In genomic region chr17:1229891-1230571, GRCh38 we compare ENCODE assay signal across 8 cellular contexts. TPM values are rescaled to one million over a fixed set of nuclear protein-coding genes. Genes with fewer than 3 reads are reported as not detected.
A peak's percentile ranks its signal among the peaks of the same experiment; 100 is the strongest.
DNase-seq lines count a peak whose midpoint lies in the region; ATAC-seq and TF ChIP-seq lines count a peak whose summit lies in the region.

No MANE protein-coding gene starts in this region.

- peaks cover 38% of the 10 kb centered on the region for H3K27me3 Mint-ChIP-seq in activated naive CD4-positive, alpha-beta T cell treated with anti-CD3 and anti-CD28 coated beads, Interleukin-2, amount 50 U/mL, for 24 hours
- peaks cover 49% of the 10 kb centered on the region for H3K27me3 Mint-ChIP-seq in activated T-cell treated with anti-CD3 and anti-CD28 coated beads, Interleukin-2, amount 50 U/mL, for 72 hours (ENCODE audit: low read depth)
- H3K27me3 Mint-ChIP-seq in mesothelial cell of epicardium (ENCODE audit: low read depth) (peaks cover 78% of the 10 kb centered on the region), type B pancreatic cell (peaks cover 74% of the 10 kb centered on the region)

- TF ChIP-seq CTCF in mesothelial cell of epicardium (IDR thresholded peaks at IDR 0.05; ENCODE audit: unreplicated experiment) (no peak), type B pancreatic cell (conservative IDR thresholded peaks at IDR 0.05) (no peak)

- H3K36me3 Mint-ChIP-seq in activated naive CD4-positive, alpha-beta T cell treated with anti-CD3 and anti-CD28 coated beads, Interleukin-2, amount 50 U/mL, for 24 hours: no peaks in the 10 kb centered on the region
- peaks cover 0 to 3% of the 10 kb centered on the region in 2 donors for H3K36me3 Mint-ChIP-seq in activated T-cell treated with anti-CD3 and anti-CD28 coated beads, Interleukin-2, amount 50 U/mL, for 72 hours (ENCODE audit: insufficient read depth in 2 of 2)
- no peaks in the 10 kb centered on the region for H3K36me3 Mint-ChIP-seq in mesothelial cell of epicardium
- no peaks in the 10 kb centered on the region for H3K36me3 Mint-ChIP-seq in type B pancreatic cell

- peak overlapping the region; percentile 84 for H3K27ac Mint-ChIP-seq in activated naive CD4-positive, alpha-beta T cell treated with anti-CD3 and anti-CD28 coated beads, Interleukin-2, amount 50 U/mL, for 24 hours
- peak overlapping the region; percentile 47 for H3K27ac Mint-ChIP-seq in activated T-cell treated with anti-CD3 and anti-CD28 coated beads, Interleukin-2, amount 50 U/mL, for 72 hours
- no peak overlapping the region for H3K27ac Mint-ChIP-seq in mesothelial cell of epicardium
- H3K27ac Mint-ChIP-seq in type B pancreatic cell: no peak overlapping the region

- DNase-seq in activated naive CD4-positive, alpha-beta T cell (lab: John Stamatoyannopoulos, UW): no peak
- DNase-seq in activated T-cell treated with anti-CD3 and anti-CD28 coated beads, Interleukin-2, amount 50 U/mL, for 72 hours: no peak
- DNase-seq in mesothelial cell of epicardium (ENCODE audit: low spot score in 2 of 2, unreplicated experiment in 2 of 2): no peak
- no peak for DNase-seq in type B pancreatic cell (ENCODE audit: extremely low spot score, unreplicated experiment)
- DNase-seq in AG20443 (ENCODE audit: low spot score): no peak
- DNase-seq in NCI-H128 (lab: John Stamatoyannopoulos, UW; ENCODE audit: unreplicated experiment): no peak

- no peaks in the 10 kb centered on the region for H3K9me3 Mint-ChIP-seq in activated naive CD4-positive, alpha-beta T cell treated with anti-CD3 and anti-CD28 coated beads, Interleukin-2, amount 50 U/mL, for 24 hours
- H3K9me3 Mint-ChIP-seq in activated T-cell treated with anti-CD3 and anti-CD28 coated beads, Interleukin-2, amount 50 U/mL, for 72 hours: no peaks in the 10 kb centered on the region
- H3K9me3 Mint-ChIP-seq in mesothelial cell of epicardium: no peaks in the 10 kb centered on the region
- H3K9me3 Mint-ChIP-seq in type B pancreatic cell: no peaks in the 10 kb centered on the region

- H3K4me3 Mint-ChIP-seq in activated naive CD4-positive, alpha-beta T cell treated with anti-CD3 and anti-CD28 coated beads, Interleukin-2, amount 50 U/mL, for 24 hours: peak overlapping the region; percentile 92
- peak overlapping the region; percentile 92 to 93 for H3K4me3 Mint-ChIP-seq in activated T-cell treated with anti-CD3 and anti-CD28 coated beads, Interleukin-2, amount 50 U/mL, for 72 hours
- H3K4me3 Mint-ChIP-seq in mesothelial cell of epicardium: peak overlapping the region; percentile 69
- peak overlapping the region; percentile 85 for H3K4me3 Mint-ChIP-seq in type B pancreatic cell

- no peak for ATAC-seq in activated T-cell treated with anti-CD3 and anti-CD28 coated beads, Interleukin-2, amount 50 U/mL, for 72 hours (replicated peaks in 1 of 2)
- no peak for ATAC-seq in HG03139 (IDR thresholded peaks at IDR 0.05; ENCODE audit: unreplicated experiment)

- H3K4me1 Mint-ChIP-seq in activated naive CD4-positive, alpha-beta T cell treated with anti-CD3 and anti-CD28 coated beads, Interleukin-2, amount 50 U/mL, for 24 hours: peaks cover 16% of the 10 kb centered on the region
- H3K4me1 Mint-ChIP-seq in activated T-cell treated with anti-CD3 and anti-CD28 coated beads, Interleukin-2, amount 50 U/mL, for 72 hours (ENCODE audit: low read depth): peaks cover 12% of the 10 kb centered on the region
- H3K4me1 Mint-ChIP-seq in mesothelial cell of epicardium (peaks cover 10% of the 10 kb centered on the region), type B pancreatic cell (ENCODE audit: unreplicated experiment) (no peaks in the 10 kb centered on the region)

RNA-seq across cellular contexts. Expression of gene BHLHA9, which starts 40.2 kb away (rescaled TPM):
- not detected for total RNA-seq in activated T-cell treated with anti-CD3 and anti-CD28 coated beads, Interleukin-2, amount 50 U/mL, for 72 hours
- total RNA-seq in mesothelial cell of epicardium: not detected in 3 replicates
- not detected in 2 replicates for total RNA-seq in type B pancreatic cell (ENCODE audit: low replicate concordance)

RNA-seq across cellular contexts. Expression of gene TRARG1, which starts 49.4 kb away (rescaled TPM):
- total RNA-seq in activated T-cell treated with anti-CD3 and anti-CD28 coated beads, Interleukin-2, amount 50 U/mL, for 72 hours: under 1 TPM; 0.10 to 0.12 TPM
- total RNA-seq in mesothelial cell of epicardium: not detected in 3 replicates
- total RNA-seq in type B pancreatic cell (ENCODE audit: low replicate concordance): not detected in 2 replicates

RNA-seq across cellular contexts. Expression of gene ABR, which starts 50.2 kb away (rescaled TPM):
- 10 to 100 TPM; 65.8 to 70.8 TPM for total RNA-seq in activated T-cell treated with anti-CD3 and anti-CD28 coated beads, Interleukin-2, amount 50 U/mL, for 72 hours
- 63.9 to 70.1 TPM (median 69.3 TPM) in 3 replicates for total RNA-seq in mesothelial cell of epicardium
- 50.7 and 63.6 TPM in 2 replicates for total RNA-seq in type B pancreatic cell (ENCODE audit: low replicate concordance)

Comparison
In these comparisons a context has a peak if more than half of its experiments do, and no peak if none do; other contexts are left out.
1. H3K27ac Mint-ChIP-seq: peak in activated naive CD4-positive, alpha-beta T cell treated with anti-CD3 and anti-CD28 coated beads, Interleukin-2, amount 50 U/mL, for 24 hours (single experiment) and activated T-cell treated with anti-CD3 and anti-CD28 coated beads, Interleukin-2, amount 50 U/mL, for 72 hours (single experiment); none in mesothelial cell of epicardium (single experiment) and type B pancreatic cell (single experiment).
2. Peak in every context shown above with its lines, with median percentiles within 50 percentile points of each other: H3K4me3 Mint-ChIP-seq.